ENCODE assay signal across 8 cellular contexts in the genomic region with DNA sequence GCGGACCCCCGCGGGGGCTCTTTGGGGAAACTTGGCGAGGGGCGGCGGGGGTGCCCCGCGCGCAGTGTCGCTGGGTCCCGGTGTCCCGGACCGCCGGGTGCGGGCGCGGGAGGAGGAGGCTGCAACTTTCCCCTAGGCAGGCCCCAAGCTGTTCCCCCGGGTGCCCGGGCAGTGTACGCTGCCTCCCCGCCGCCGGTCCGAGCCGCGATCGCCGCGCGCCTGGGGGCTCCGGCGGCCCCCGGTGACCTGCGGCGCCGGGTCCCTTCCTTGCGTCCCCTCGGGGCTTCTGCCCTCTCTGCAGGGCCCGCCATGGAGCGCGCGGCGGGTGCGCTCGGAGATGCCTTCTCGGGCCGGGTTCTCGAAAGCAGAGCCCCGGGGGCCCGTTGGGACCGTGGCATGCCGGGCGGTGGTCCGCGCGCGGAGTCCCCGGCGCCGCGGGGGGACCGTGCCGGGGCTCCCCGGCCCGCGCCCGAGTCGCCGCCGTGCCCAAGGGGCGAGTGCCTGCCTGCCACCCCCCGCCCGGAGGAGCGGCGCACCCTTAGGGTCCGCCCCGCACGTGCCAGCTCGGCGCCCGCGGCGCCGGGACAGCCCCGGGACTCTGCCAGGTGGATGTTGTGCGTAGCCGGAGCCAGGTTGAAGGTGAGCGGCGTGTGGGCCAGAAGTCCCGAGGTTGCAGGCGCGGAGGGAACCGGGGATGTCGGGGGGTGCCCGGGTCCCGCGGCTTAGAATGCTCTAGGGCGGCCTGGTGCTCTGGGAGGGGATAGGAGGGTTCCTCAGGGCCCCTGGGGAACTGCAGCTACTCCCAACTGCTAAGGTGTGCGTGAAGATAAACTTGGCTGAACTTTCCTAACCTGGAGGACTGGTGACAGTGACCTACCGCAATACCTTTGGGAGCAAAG. TPM values are rescaled to one million over a fixed set of nuclear protein-coding genes. Genes with fewer than 3 reads are reported as not detected.
DNase-seq lines count a peak whose midpoint lies in the region; ATAC-seq and TF ChIP-seq lines count a peak whose summit lies in the region.

A gene with protein sequence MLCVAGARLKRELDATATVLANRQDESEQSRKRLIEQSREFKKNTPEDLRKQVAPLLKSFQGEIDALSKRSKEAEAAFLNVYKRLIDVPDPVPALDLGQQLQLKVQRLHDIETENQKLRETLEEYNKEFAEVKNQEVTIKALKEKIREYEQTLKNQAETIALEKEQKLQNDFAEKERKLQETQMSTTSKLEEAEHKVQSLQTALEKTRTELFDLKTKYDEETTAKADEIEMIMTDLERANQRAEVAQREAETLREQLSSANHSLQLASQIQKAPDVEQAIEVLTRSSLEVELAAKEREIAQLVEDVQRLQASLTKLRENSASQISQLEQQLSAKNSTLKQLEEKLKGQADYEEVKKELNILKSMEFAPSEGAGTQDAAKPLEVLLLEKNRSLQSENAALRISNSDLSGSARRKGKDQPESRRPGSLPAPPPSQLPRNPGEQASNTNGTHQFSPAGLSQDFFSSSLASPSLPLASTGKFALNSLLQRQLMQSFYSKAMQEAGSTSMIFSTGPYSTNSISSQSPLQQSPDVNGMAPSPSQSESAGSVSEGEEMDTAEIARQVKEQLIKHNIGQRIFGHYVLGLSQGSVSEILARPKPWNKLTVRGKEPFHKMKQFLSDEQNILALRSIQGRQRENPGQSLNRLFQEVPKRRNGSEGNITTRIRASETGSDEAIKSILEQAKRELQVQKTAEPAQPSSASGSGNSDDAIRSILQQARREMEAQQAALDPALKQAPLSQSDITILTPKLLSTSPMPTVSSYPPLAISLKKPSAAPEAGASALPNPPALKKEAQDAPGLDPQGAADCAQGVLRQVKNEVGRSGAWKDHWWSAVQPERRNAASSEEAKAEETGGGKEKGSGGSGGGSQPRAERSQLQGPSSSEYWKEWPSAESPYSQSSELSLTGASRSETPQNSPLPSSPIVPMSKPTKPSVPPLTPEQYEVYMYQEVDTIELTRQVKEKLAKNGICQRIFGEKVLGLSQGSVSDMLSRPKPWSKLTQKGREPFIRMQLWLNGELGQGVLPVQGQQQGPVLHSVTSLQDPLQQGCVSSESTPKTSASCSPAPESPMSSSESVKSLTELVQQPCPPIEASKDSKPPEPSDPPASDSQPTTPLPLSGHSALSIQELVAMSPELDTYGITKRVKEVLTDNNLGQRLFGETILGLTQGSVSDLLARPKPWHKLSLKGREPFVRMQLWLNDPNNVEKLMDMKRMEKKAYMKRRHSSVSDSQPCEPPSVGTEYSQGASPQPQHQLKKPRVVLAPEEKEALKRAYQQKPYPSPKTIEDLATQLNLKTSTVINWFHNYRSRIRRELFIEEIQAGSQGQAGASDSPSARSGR (N-terminal part only) (plus strand): TSS at position 596 of the 899 bp plus-strand sequence. CDS start 14 bp downstream, at position 610.

- ATAC-seq in HG02642 (IDR thresholded peaks at IDR 0.05; ENCODE audit: poor library complexity, unreplicated experiment): no peak

- TF ChIP-seq CTCF in GM10248 (IDR thresholded peaks at IDR 0.05; ENCODE audit: control extremely low read depth, extremely low read depth, low read depth, missing control alignments) (no peak), LNCaP clone FGC (IDR thresholded peaks at IDR 0.05; ENCODE audit: control insufficient read depth, extremely low read depth, insufficient read depth) (no peak), fibroblast of the aortic adventitia (IDR thresholded peaks at IDR 0.05; ENCODE audit: insufficient read depth, low read length) (peak; percentile 14)

- POLR2A ChIA-PET in GM10248 (lab: Yijun Ruan, JAX): interaction anchor here (0.5 kb wide), 1 partner anchor 418 kb away, joined by 3 read pairs; no protein-coding TSS in a partner anchor

- peak within 1 kb of the TSS; percentile 65 for H3K4me3 ChIP-seq in LNCaP clone FGC (ENCODE audit: low read depth, low read length)
- H3K4me3 ChIP-seq in fibroblast of the aortic adventitia (ENCODE audit: low read depth, low read length): peak within 1 kb of the TSS; percentile 75
- peak within 1 kb of the TSS; percentile 80 for H3K4me3 ChIP-seq in neuron (ENCODE audit: low read length)

- CTCF ChIA-PET in GM10248 (lab: Yijun Ruan, JAX): interaction anchor here (1.0 to 3.2 kb wide), 3 partner anchors 10 to 74 kb away, joined by 4 to 12 read pairs (median 10); no protein-coding TSS in a partner anchor

- H2AFZ ChIP-seq in neuron (ENCODE audit: low read depth, low read length): no peak within 1 kb of the TSS

- H3K27me3 ChIP-seq in neuron (ENCODE audit: insufficient read depth, low read length): peaks cover 12% of the 10 kb centered on the region

- peaks cover 39% of the 10 kb centered on the region for H3K4me1 ChIP-seq in neuron (ENCODE audit: insufficient read depth, low read length)

- H3K36me3 ChIP-seq in neuron (ENCODE audit: insufficient read depth, low read length): no peaks in the 10 kb centered on the region

- peaks cover 3% of the 10 kb centered on the region for H3K9me3 ChIP-seq in neuron (ENCODE audit: low read length)

- peak; percentile 36 for DNase-seq in GM10248 (ENCODE audit: extremely low spot score)
- DNase-seq in LNCaP clone FGC (ENCODE audit: low read depth): no peak
- DNase-seq in activated T-cell treated with anti-CD3 and anti-CD28 coated beads for 48 hours (ENCODE audit: low read depth): peak; percentile 27
- no peak for DNase-seq in fibroblast of the aortic adventitia (ENCODE audit: low read depth)
- DNase-seq in Ammon's horn (ENCODE audit: low spot score): no peak
- DNase-seq in NCI-H1105 (lab: John Stamatoyannopoulos, UW): no peak

RNA-seq across cellular contexts. Expression of the gene that starts here (rescaled TPM):
- total RNA-seq in fibroblast of the aortic adventitia (ENCODE audit: low replicate concordance): 36.1 and 44.2 TPM in 2 replicates

Comparison
In these comparisons a context has a peak if more than half of its experiments do, and no peak if none do; other contexts are left out.
1. DNase-seq: peak in GM10248 (single experiment) and activated T-cell treated with anti-CD3 and anti-CD28 coated beads for 48 hours (single experiment); none in LNCaP clone FGC (single experiment), fibroblast of the aortic adventitia (single experiment), Ammon's horn (single experiment) and NCI-H1105 (single experiment).
2. Peak in every context shown above with its lines, with median percentiles within 50 percentile points of each other: H3K4me3 ChIP-seq.